ENCODE assay signal across 2 cellular contexts in genomic region chrX:109826954-109827708, GRCh38.
TF ChIP-seq lines count a peak whose summit lies in the region.

No MANE protein-coding gene starts in this region.

TF ChIP-seq in GM23338, 12 proteins besides CTCF, POLR2A, EP300 and RAD21 (continued from another document):
- TF ChIP-seq, protein P1, sequence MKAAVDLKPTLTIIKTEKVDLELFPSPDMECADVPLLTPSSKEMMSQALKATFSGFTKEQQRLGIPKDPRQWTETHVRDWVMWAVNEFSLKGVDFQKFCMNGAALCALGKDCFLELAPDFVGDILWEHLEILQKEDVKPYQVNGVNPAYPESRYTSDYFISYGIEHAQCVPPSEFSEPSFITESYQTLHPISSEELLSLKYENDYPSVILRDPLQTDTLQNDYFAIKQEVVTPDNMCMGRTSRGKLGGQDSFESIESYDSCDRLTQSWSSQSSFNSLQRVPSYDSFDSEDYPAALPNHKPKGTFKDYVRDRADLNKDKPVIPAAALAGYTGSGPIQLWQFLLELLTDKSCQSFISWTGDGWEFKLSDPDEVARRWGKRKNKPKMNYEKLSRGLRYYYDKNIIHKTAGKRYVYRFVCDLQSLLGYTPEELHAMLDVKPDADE (IDR thresholded peaks at IDR 0.05), result no peak
- TF ChIP-seq EZH2phosphoT487 (IDR thresholded peaks at IDR 0.05; ENCODE audit: unreplicated experiment), result no peak
- TF ChIP-seq POLR2AphosphoS5 (IDR thresholded peaks at IDR 0.05; ENCODE audit: low read depth), result no peak

TF ChIP-seq in SK-N-SH, 30 proteins besides CTCF, POLR2A, EP300 and RAD21 (continued from another document):
- no peak for TF ChIP-seq PBX3 (IDR thresholded peaks at IDR 0.05)
